ENCODE assay signal across 11 cellular contexts in genomic region chr6:108176281-108177089, GRCh38. TPM values are rescaled to one million over a fixed set of nuclear protein-coding genes. Genes with fewer than 3 reads are reported as not detected.
A peak's percentile ranks its signal among the peaks of the same experiment; 100 is the strongest.
DNase-seq lines count a peak whose midpoint lies in the region; ATAC-seq lines count a peak whose summit lies in the region.
"Had no signal": no experiment of that assay in that cellular context is flagged by ENCODE, and none has a peak within 500 bp of the region (broad histone marks: within the 10 kb centered on the region; RNA-seq: fewer than 3 reads in every experiment).

No MANE protein-coding gene starts in this region.

- H3K4me3 ChIP-seq in skin epidermis: peak overlapping the region in 6 of 7 experiments; percentile 0 to 35 (median 13)

- no peak for ATAC-seq in activated naive CD8-positive, alpha-beta T cell treated with anti-CD3 and anti-CD28 coated beads, Interleukin-2, amount 10 ng/mL, durations not matched to agents 7 days and 5 days (ENCODE audit: low read depth)

- H3K4me1 Mint-ChIP-seq in T-helper 1 cell treated with Interleukin-12 subunit alpha and Interleukin-12 subunit beta and Interleukin-4 antibody, amounts not matched to agents 30 μg/mL and 1 μg/mL, for 36 hours (ENCODE audit: low read depth): peaks cover 2% of the 10 kb centered on the region
- peaks cover 9% of the 10 kb centered on the region for H3K4me1 Mint-ChIP-seq in activated naive CD8-positive, alpha-beta T cell treated with anti-CD3 and anti-CD28 coated beads, Interleukin-2, amount 10 ng/mL, durations not matched to agents 7 days and 5 days

- POLR2A ChIA-PET in activated naive CD8-positive, alpha-beta T cell treated with anti-CD3 and anti-CD28 coated beads, Interleukin-2, amount 10 ng/mL, durations not matched to agents 7 days and 5 days (lab: Charles Lee): interaction anchor here (1.1 kb wide), 1 partner anchor 41 kb away, joined by 8 read pairs; no protein-coding TSS in a partner anchor

- H3K9me3 Mint-ChIP-seq in T-helper 1 cell treated with Interleukin-12 subunit alpha and Interleukin-12 subunit beta and Interleukin-4 antibody, amounts not matched to agents 30 μg/mL and 1 μg/mL, for 36 hours: no peaks in the 10 kb centered on the region
- no peaks in the 10 kb centered on the region for H3K9me3 Mint-ChIP-seq in activated naive CD8-positive, alpha-beta T cell treated with anti-CD3 and anti-CD28 coated beads, Interleukin-2, amount 10 ng/mL, durations not matched to agents 7 days and 5 days

- H3K4me3 Mint-ChIP-seq in T-helper 1 cell treated with Interleukin-12 subunit alpha and Interleukin-12 subunit beta and Interleukin-4 antibody, amounts not matched to agents 30 μg/mL and 1 μg/mL, for 36 hours: peak overlapping the region; percentile 57
- peak overlapping the region; percentile 65 for H3K4me3 Mint-ChIP-seq in activated naive CD8-positive, alpha-beta T cell treated with anti-CD3 and anti-CD28 coated beads, Interleukin-2, amount 10 ng/mL, durations not matched to agents 7 days and 5 days

- DNase-seq in T-helper 1 cell (no peak), left kidney (ENCODE audit: low read depth, low spot score) (peak; percentile 27), A172 (ENCODE audit: low spot score) (no peak), GF-D8 (lab: John Stamatoyannopoulos, UW) (no peak), NCI-H1694 (lab: John Stamatoyannopoulos, UW) (no peak)
- no peak for DNase-seq in activated naive CD8-positive, alpha-beta T cell treated with anti-CD3 and anti-CD28 coated beads, Interleukin-2, amount 10 ng/mL, durations not matched to agents 7 days and 5 days
- DNase-seq: ACHN, left cardiac atrium, NCI-H446 had no signal

- no peak overlapping the region for H3K27ac ChIP-seq in skin epidermis

- peaks cover 94% of the 10 kb centered on the region for H3K27me3 Mint-ChIP-seq in T-helper 1 cell treated with Interleukin-12 subunit alpha and Interleukin-12 subunit beta and Interleukin-4 antibody, amounts not matched to agents 30 μg/mL and 1 μg/mL, for 36 hours (ENCODE audit: low read depth)
- peaks cover 95% of the 10 kb centered on the region for H3K27me3 Mint-ChIP-seq in activated naive CD8-positive, alpha-beta T cell treated with anti-CD3 and anti-CD28 coated beads, Interleukin-2, amount 10 ng/mL, durations not matched to agents 7 days and 5 days

- H3K36me3 Mint-ChIP-seq in T-helper 1 cell treated with Interleukin-12 subunit alpha and Interleukin-12 subunit beta and Interleukin-4 antibody, amounts not matched to agents 30 μg/mL and 1 μg/mL, for 36 hours (ENCODE audit: low read depth): no peaks in the 10 kb centered on the region
- no peaks in the 10 kb centered on the region for H3K36me3 Mint-ChIP-seq in activated naive CD8-positive, alpha-beta T cell treated with anti-CD3 and anti-CD28 coated beads, Interleukin-2, amount 10 ng/mL, durations not matched to agents 7 days and 5 days

- H3K27ac Mint-ChIP-seq in T-helper 1 cell treated with Interleukin-12 subunit alpha and Interleukin-12 subunit beta and Interleukin-4 antibody, amounts not matched to agents 30 μg/mL and 1 μg/mL, for 36 hours: no peak overlapping the region
- no peak overlapping the region for H3K27ac Mint-ChIP-seq in activated naive CD8-positive, alpha-beta T cell treated with anti-CD3 and anti-CD28 coated beads, Interleukin-2, amount 10 ng/mL, durations not matched to agents 7 days and 5 days

RNA-seq across cellular contexts. Expression of gene NR2E1, which starts 10.7 kb away (rescaled TPM):
- total RNA-seq in activated naive CD8-positive, alpha-beta T cell treated with anti-CD3 and anti-CD28 coated beads, Interleukin-2, amount 10 ng/mL, durations not matched to agents 7 days and 5 days: not detected
- 0.05 TPM in 1 of 2 replicates, not detected in the other for total RNA-seq in A172 (2014; rRNA removed; shearing (Covaris generic))
- total RNA-seq: left cardiac atrium had no signal
